Comparison of ENCODE assay signal across 14 cellular contexts in genomic region chr10:77872151-77872946, GRCh38. TPM values are rescaled to one million over a fixed set of nuclear protein-coding genes. Genes with fewer than 3 reads are reported as not detected.
DNase-seq lines count a peak whose midpoint lies in the region; ATAC-seq, FAIRE-seq and TF ChIP-seq lines count a peak whose summit lies in the region.
"Had no signal": no experiment of that assay in that cellular context is flagged by ENCODE, and none has a peak within 500 bp of the region (broad histone marks: within the 10 kb centered on the region; RNA-seq: fewer than 3 reads in every experiment).

No MANE protein-coding gene starts in this region.

- FAIRE-seq in keratinocyte (lab: Jason Lieb, UNC) = no peak

- H3K36me3 ChIP-seq in IMR-90 (ENCODE audit: control insufficient read depth, insufficient read depth, low read length) (peaks cover 6% of the 10 kb centered on the region; the same call in 1 of the 2 replicates), keratinocyte (ENCODE audit: control insufficient read depth in 2 of 2, extremely low read depth in 1 of 2, insufficient read depth in 2 of 2, low read length in 2 of 2) (peaks cover 10% of the 10 kb centered on the region in 2 experiments)

- H3K27me3 ChIP-seq in IMR-90 (ENCODE audit: control insufficient read depth, insufficient read depth, low read length) = no peaks in the 10 kb centered on the region
- H3K27me3 ChIP-seq in keratinocyte (ENCODE audit: control insufficient read depth, extremely low read depth, insufficient read depth, low read length) = no peaks in the 10 kb centered on the region

- no peak overlapping the region; the same call in 1 of the 2 replicates for H3K4me2 ChIP-seq in IMR-90 (ENCODE audit: low read depth, low read length)
- H3K4me2 ChIP-seq in keratinocyte (ENCODE audit: control insufficient read depth, extremely low read depth, insufficient read depth, low read depth, low read length) = no peak overlapping the region

- peak overlapping the region; percentile 95 for H3K27ac Mint-ChIP-seq in stimulated activated effector memory CD8-positive, alpha-beta T cell treated with anti-CD3 and anti-CD28 coated beads, Interleukin-12 subunit alpha, Interleukin-12 subunit beta, amount 100 ng/mL, for 72 hours
- H3K27ac Mint-ChIP-seq in activated naive CD4-positive, alpha-beta T cell treated with anti-CD3 and anti-CD28 coated beads, Interleukin-2, amount 50 U/mL, for 72 hours = peak overlapping the region in 1 of 2 donors; percentile 36

- H2BK15ac ChIP-seq in IMR-90 (ENCODE audit: low read depth, low read length) = no peak overlapping the region

- H3K79me1 ChIP-seq in IMR-90 (ENCODE audit: low read depth in 1 of 2, low read length in 2 of 2) = peaks cover 45 to 96% of the 10 kb centered on the region in 2 experiments

- no peak overlapping the region for H4K91ac ChIP-seq in IMR-90 (ENCODE audit: insufficient read depth, low read depth, low read length)

- H3K4me3 ChIP-seq in IMR-90 (ENCODE audit: insufficient read depth, low read depth, low read length) (no peak overlapping the region), keratinocyte (ENCODE audit: control insufficient read depth in 2 of 3, extremely low read depth in 1 of 3, insufficient read depth in 2 of 3, low read depth in 1 of 3, low read length in 3 of 3) (no peak overlapping the region), coronary artery (no peak overlapping the region)
- H3K4me3 ChIP-seq: SK-N-MC, thoracic aorta had no signal

- no peak overlapping the region for H2BK5ac ChIP-seq in IMR-90 (ENCODE audit: low read depth, low read length, poor library complexity, severe bottlenecking)

- DNase-seq in IMR-90 (peak; percentile 31), cerebellar nuclear complex (lab: John Stamatoyannopoulos, UW) (peak; percentile 28 to 76), keratinocyte (ENCODE audit: low read depth, low spot score) (no peak), coronary artery (ENCODE audit: low spot score) (no peak), NCI-H748 (lab: John Stamatoyannopoulos, UW; ENCODE audit: unreplicated experiment) (no peak)
- no peak for DNase-seq in stimulated activated effector memory CD8-positive, alpha-beta T cell treated with anti-CD3 and anti-CD28 coated beads, Interleukin-12 subunit alpha, Interleukin-12 subunit beta, amount 100 ng/mL, for 72 hours (ENCODE audit: low spot score in 2 of 2)
- DNase-seq in activated naive CD4-positive, alpha-beta T cell treated with anti-CD3 and anti-CD28 coated beads, Interleukin-2, amount 50 U/mL, for 72 hours (ENCODE audit: low spot score in 2 of 2) = no peak
- DNase-seq in effector CD4-positive, alpha-beta T cell = no peak
- DNase-seq: Caco-2; central memory CD4-positive, alpha-beta T cell; HCEC 1CT; NCI-H187 treated with DMSO at 0.1 percent for 48 hours had no signal

- peak overlapping the region; percentile 45 for H3K4me3 Mint-ChIP-seq in stimulated activated effector memory CD8-positive, alpha-beta T cell treated with anti-CD3 and anti-CD28 coated beads, Interleukin-12 subunit alpha, Interleukin-12 subunit beta, amount 100 ng/mL, for 72 hours

- no peak overlapping the region for H2AFZ ChIP-seq in IMR-90 (replicated peaks; ENCODE audit: low read length, poor library complexity)
- H2AFZ ChIP-seq in keratinocyte (ENCODE audit: control insufficient read depth, low read length) = no peak overlapping the region

- H3K4me1 ChIP-seq in IMR-90 (ENCODE audit: control insufficient read depth, insufficient read depth, low read length) (peaks cover 7% of the 10 kb centered on the region; the same call in 1 of the 2 replicates), keratinocyte (ENCODE audit: control insufficient read depth, extremely low read depth, insufficient read depth, low read length) (peaks cover 74% of the 10 kb centered on the region)

- TF ChIP-seq CTCF in IMR-90 (conservative IDR thresholded peaks at IDR 0.05; ENCODE audit: low read depth, low read length) (no peak), keratinocyte (optimal IDR thresholded peaks at IDR 0.05 in 1 of 3, IDR thresholded peaks at IDR 0.05 in 1 of 3, conservative IDR thresholded peaks at IDR 0.05 in 1 of 3; ENCODE audit: extremely low read depth in 1 of 3, insufficient read depth in 2 of 3, low read length in 3 of 3) (no peak), coronary artery (IDR thresholded peaks at IDR 0.05) (no peak)

- peaks cover 45% of the 10 kb centered on the region for H3K4me1 Mint-ChIP-seq in stimulated activated effector memory CD8-positive, alpha-beta T cell treated with anti-CD3 and anti-CD28 coated beads, Interleukin-12 subunit alpha, Interleukin-12 subunit beta, amount 100 ng/mL, for 72 hours

- no peaks in the 10 kb centered on the region for H3K9me3 ChIP-seq in IMR-90 (ENCODE audit: control insufficient read depth, insufficient read depth, low read length)
- no peaks in the 10 kb centered on the region for H3K9me3 ChIP-seq in keratinocyte (ENCODE audit: control insufficient read depth, low read depth, low read length)
- H3K9me3 ChIP-seq: Caco-2, thoracic aorta had no signal

- in situ Hi-C loops in IMR-90 (cut with MboI; ENCODE audit: low sequenced_read_pairs) = no loop called here

- BruUV-seq in IMR-90 (replicated peaks; lab: Mats Ljungman, UMichigan) = no TSS peak

- no peak overlapping the region for H3K23ac ChIP-seq in IMR-90 (ENCODE audit: low read depth, low read length)

- no peak for TF ChIP-seq RAD21 in IMR-90 (IDR thresholded peaks at IDR 0.05; ENCODE audit: low read length)

- H3K36me3 Mint-ChIP-seq in stimulated activated effector memory CD8-positive, alpha-beta T cell treated with anti-CD3 and anti-CD28 coated beads, Interleukin-12 subunit alpha, Interleukin-12 subunit beta, amount 100 ng/mL, for 72 hours = peaks cover 7% of the 10 kb centered on the region
- no peaks in the 10 kb centered on the region for H3K36me3 Mint-ChIP-seq in activated naive CD4-positive, alpha-beta T cell treated with anti-CD3 and anti-CD28 coated beads, Interleukin-2, amount 50 U/mL, for 72 hours

- no peak overlapping the region for H3K18ac ChIP-seq in IMR-90 (ENCODE audit: low read depth, low read length)

- ATAC-seq in IMR-90 (ENCODE audit: low read depth) = no peak
- no peak for ATAC-seq in stimulated activated effector memory CD8-positive, alpha-beta T cell treated with anti-CD3 and anti-CD28 coated beads, Interleukin-12 subunit alpha, Interleukin-12 subunit beta, amount 100 ng/mL, for 72 hours
- ATAC-seq in activated naive CD4-positive, alpha-beta T cell treated with anti-CD3 and anti-CD28 coated beads, Interleukin-2, amount 50 U/mL, for 72 hours = no peak

- no peak overlapping the region for H2BK20ac ChIP-seq in IMR-90 (ENCODE audit: low read depth, low read length)

- no peak overlapping the region for H2BK120ac ChIP-seq in IMR-90 (ENCODE audit: low read depth, low read length)

- no peak overlapping the region for H2AK5ac ChIP-seq in IMR-90 (ENCODE audit: low read depth, low read length)

- no peak overlapping the region for H3K27ac ChIP-seq in IMR-90 (ENCODE audit: insufficient read depth, low read length)
- H3K27ac ChIP-seq in keratinocyte (ENCODE audit: control insufficient read depth, insufficient read depth, low read length) = peak overlapping the region; percentile 90
- H3K27ac ChIP-seq in coronary artery = no peak overlapping the region
- H3K27ac ChIP-seq: SK-N-MC, thoracic aorta had no signal

- peaks cover 58% of the 10 kb centered on the region for H4K20me1 ChIP-seq in IMR-90 (ENCODE audit: insufficient read depth, low read length)
- H4K20me1 ChIP-seq in keratinocyte (ENCODE audit: control insufficient read depth, extremely low read depth, insufficient read depth, low read length) = no peaks in the 10 kb centered on the region

- peaks cover 53% of the 10 kb centered on the region for H3K79me2 ChIP-seq in keratinocyte (ENCODE audit: control insufficient read depth, insufficient read depth, low read length)

- intact Hi-C loops in IMR-90 (cut with micrococcal nuclease) = no loop called here

- no peak overlapping the region for H2AK9ac ChIP-seq in IMR-90 (replicated peaks; ENCODE audit: low read depth, low read length, poor library complexity)

- H3K4ac ChIP-seq in IMR-90 (ENCODE audit: low read depth, low read length) = no peak overlapping the region

- no peak overlapping the region for H3K14ac ChIP-seq in IMR-90 (replicated peaks; ENCODE audit: low read depth, low read length)

- no peak overlapping the region for H3K56ac ChIP-seq in IMR-90 (ENCODE audit: extremely low read depth, insufficient read depth, low read length)

- WGBS in IMR-90 (ENCODE audit: extremely low coverage in 2 of 2, insufficient read length in 1 of 2), 2 experiments = 59% methylated on average over 13 of the region's 18 CpGs; no CpG with 5 or more reads in 1 of the 2 experiments

- no peaks in the 10 kb centered on the region for H3K9me3 Mint-ChIP-seq in stimulated activated effector memory CD8-positive, alpha-beta T cell treated with anti-CD3 and anti-CD28 coated beads, Interleukin-12 subunit alpha, Interleukin-12 subunit beta, amount 100 ng/mL, for 72 hours
- H3K9me3 Mint-ChIP-seq in activated naive CD4-positive, alpha-beta T cell treated with anti-CD3 and anti-CD28 coated beads, Interleukin-2, amount 50 U/mL, for 72 hours = no peaks in the 10 kb centered on the region

- peaks cover 33% of the 10 kb centered on the region for H3K9me1 ChIP-seq in IMR-90 (ENCODE audit: insufficient read depth, low read length)
- no peaks in the 10 kb centered on the region for H3K9me1 ChIP-seq in keratinocyte (ENCODE audit: control insufficient read depth, extremely low read depth, insufficient read depth, low read length)

- CTCF ChIA-PET in IMR-90 (lab: Yijun Ruan, JAX) = no interaction called here

- H4K8ac ChIP-seq in IMR-90 (ENCODE audit: low read depth in 2 of 2, low read length in 2 of 2) = no peak overlapping the region

- POLR2A ChIA-PET in IMR-90 (lab: Charles Lee; ENCODE audit: unreplicated experiment) = no interaction called here

- TF ChIP-seq POLR2A in IMR-90 (IDR thresholded peaks at IDR 0.05; ENCODE audit: low read depth, low read length) = no peak

- H4K5ac ChIP-seq in IMR-90 (ENCODE audit: low read depth, low read length) = no peak overlapping the region

- dilution Hi-C loops in IMR-90 (cut with HindIII; ENCODE audit: low sequenced_read_pairs, unreplicated experiment) = no loop called here
- dilution Hi-C loops in keratinocyte (cut with MboI; ENCODE audit: extremely low pct_ligation_motif_present, low sequenced_read_pairs) = no loop called here

- H3K9ac ChIP-seq in IMR-90 (ENCODE audit: low read depth, low read length) = no peak overlapping the region
- peak overlapping the region; percentile 72 for H3K9ac ChIP-seq in keratinocyte (ENCODE audit: control insufficient read depth, extremely low read depth, insufficient read depth, low read length)

RNA-seq across cellular contexts. Expression of gene DLG5, which starts 54.2 kb away (rescaled TPM):
- 12.7 and 14.7 TPM in 2 replicates for total RNA-seq in IMR-90 (2012; rRNA removed)
- polyA plus RNA-seq in IMR-90 (2012; rRNA removed) = 28.6 and 28.7 TPM in 2 replicates
- 20.6 and 27.7 TPM in 2 replicates for polyA plus RNA-seq in IMR-90 (2012; cell fraction: cytosol; rRNA removed)
- polyA plus RNA-seq in IMR-90 (2012; cell fraction: nucleus; rRNA removed; ENCODE audit: low replicate concordance) = 59.2 and 67.7 TPM in 2 replicates
- polyA plus RNA-seq in keratinocyte = 9.5 to 35.9 TPM (median 17.2 TPM) in 3 replicates
- 33.6 TPM for polyA plus RNA-seq in keratinocyte (2011; ENCODE audit: low read depth)
- polyA plus RNA-seq in keratinocyte (2011; cell fraction: cytosol; rRNA removed) = 15.5 and 21.6 TPM in 2 replicates
- polyA plus RNA-seq in keratinocyte (2011; cell fraction: nucleus; rRNA removed) = 59.9 and 60.9 TPM in 2 replicates
- polyA plus RNA-seq in keratinocyte (2012; ENCODE audit: low replicate concordance) = 23.2 and 49.6 TPM in 2 replicates
- 23.1 to 123 TPM (median 41.6 TPM) in 3 replicates for polyA minus RNA-seq in keratinocyte
- 34.3 TPM for polyA minus RNA-seq in keratinocyte (2011; cell fraction: cytosol; rRNA and poly(A)+ RNA removed)
- 61.4 and 75.7 TPM in 2 replicates for polyA minus RNA-seq in keratinocyte (2011; cell fraction: nucleus; rRNA and poly(A)+ RNA removed)
- total RNA-seq in activated naive CD4-positive, alpha-beta T cell treated with anti-CD3 and anti-CD28 coated beads, Interleukin-2, amount 50 U/mL, for 72 hours = 1 to 10 TPM; 1.3 to 4.6 TPM

Comparison
In these comparisons a context has a peak if more than half of its experiments do, and no peak if none do; other contexts are left out.
1. DNase-seq: peak in IMR-90 (single experiment) and cerebellar nuclear complex (2 of 2); none in keratinocyte (single experiment), stimulated activated effector memory CD8-positive, alpha-beta T cell treated with anti-CD3 and anti-CD28 coated beads, Interleukin-12 subunit alpha, Interleukin-12 subunit beta, amount 100 ng/mL, for 72 hours (0 of 2), activated naive CD4-positive, alpha-beta T cell treated with anti-CD3 and anti-CD28 coated beads, Interleukin-2, amount 50 U/mL, for 72 hours (0 of 2), coronary artery (single experiment), NCI-H748 (single experiment) and effector CD4-positive, alpha-beta T cell (single experiment).